14 cellular contexts compared by ENCODE assay signal in the genomic region with DNA sequence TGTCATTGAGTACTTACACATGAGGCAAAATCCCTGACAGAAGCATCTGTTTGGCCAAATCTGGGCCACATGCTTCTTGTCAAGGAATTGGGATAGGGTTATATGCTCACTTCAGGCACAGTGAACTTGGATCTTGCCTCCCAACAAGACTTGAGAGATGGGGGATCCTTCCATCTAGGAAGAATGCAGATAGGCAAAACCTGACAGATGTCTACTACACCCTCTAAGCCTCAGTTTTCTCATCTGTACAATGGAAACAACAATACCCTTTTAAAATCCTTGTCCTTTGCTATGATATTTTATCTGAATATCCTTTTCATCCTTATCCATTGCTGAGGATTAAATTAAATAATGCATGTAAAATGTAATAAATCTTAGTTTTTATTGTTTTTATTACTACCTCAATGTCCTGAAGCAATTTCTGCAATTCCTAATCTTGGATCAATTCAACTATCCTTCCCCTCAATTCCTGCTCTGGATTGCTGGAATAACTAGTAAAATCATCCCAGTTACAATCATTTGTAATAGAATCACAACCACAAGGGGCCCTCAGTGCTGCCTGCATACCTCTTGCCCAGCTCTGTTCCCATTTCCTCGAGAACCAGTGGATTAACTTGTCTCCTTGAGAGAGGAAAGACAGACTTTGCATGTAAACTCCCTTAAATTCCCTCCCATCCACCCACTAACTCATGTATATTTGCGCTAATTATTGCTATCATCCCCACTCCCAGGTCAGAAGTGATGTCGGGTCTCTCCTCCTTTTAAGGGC. TPM values are rescaled to one million over a fixed set of nuclear protein-coding genes. Genes with fewer than 3 reads are reported as not detected.
DNase-seq lines count a peak whose midpoint lies in the region; ATAC-seq and TF ChIP-seq lines count a peak whose summit lies in the region.
"Had no signal": no experiment of that assay in that cellular context is flagged by ENCODE, and none has a peak within 500 bp of the region (broad histone marks: within the 10 kb centered on the region; RNA-seq: fewer than 3 reads in every experiment).

No MANE protein-coding gene starts in this region.

- peak; percentile 44 for DNase-seq in ACHN
- peak; percentile 80 for DNase-seq in GM23338 (ENCODE audit: low spot score)
- DNase-seq in adipocyte (ENCODE audit: low read depth): peak; percentile 70
- DNase-seq in hepatocyte (ENCODE audit: low spot score): peak; percentile 62
- no peak for DNase-seq in ureter (ENCODE audit: low spot score)
- no peak for DNase-seq in OCI-M1 (lab: John Stamatoyannopoulos, UW)
- DNase-seq: activated T-cell treated with anti-CD3 and anti-CD28 coated beads, Interleukin-2, amount 50 U/mL, for 48 hours; islet precursor cell; NCI-H226; retina; T1000 had no signal

- no peaks in the 10 kb centered on the region for H3K36me3 Mint-ChIP-seq in GM23338 (ENCODE audit: low read depth)

- H2AFZ ChIP-seq in GM23338: no peak overlapping the region
- H2AFZ ChIP-seq in hepatocyte: no peak overlapping the region

- peaks cover 3% of the 10 kb centered on the region; the same call in 2 of the 3 replicates for H3K4me1 Mint-ChIP-seq in GM23338

- H3K9me3 ChIP-seq in adipocyte (ENCODE audit: control insufficient read depth, low read length) (no peaks in the 10 kb centered on the region), hepatocyte (ENCODE audit: low read depth) (no peaks in the 10 kb centered on the region)

- H3K9ac ChIP-seq in adipocyte (ENCODE audit: low read length): no peak overlapping the region

- H3K4me1 ChIP-seq in GM23338 (ENCODE audit: insufficient read depth) (no peaks in the 10 kb centered on the region), adipocyte (ENCODE audit: control insufficient read depth, insufficient read depth, low read length) (peaks cover 3% of the 10 kb centered on the region), hepatocyte (ENCODE audit: insufficient read depth) (no peaks in the 10 kb centered on the region)

- TF ChIP-seq CTCF in GM23338 (conservative IDR thresholded peaks at IDR 0.05; ENCODE audit: low read depth in 2 of 2) (peak; percentile 61 to 63), hepatocyte (IDR thresholded peaks at IDR 0.05; ENCODE audit: poor library complexity) (peak; percentile 41)

- H3K27ac Mint-ChIP-seq in GM23338: peak overlapping the region; percentile 63; the same call in 1 of the 2 replicates
- H3K27ac Mint-ChIP-seq: dendritic cell treated with granulocyte-macrophage colony-stimulating factor and Interleukin-4, amounts not matched to agents 40 ng/mL and 50 ng/mL, for 4 days had no signal

- peak; percentile 90 for ATAC-seq in GM23338
- no peak for ATAC-seq in GM21515 (IDR thresholded peaks at IDR 0.05; ENCODE audit: unreplicated experiment)
- ATAC-seq in HG03378 (IDR thresholded peaks at IDR 0.05; ENCODE audit: unreplicated experiment): no peak

- no peaks in the 10 kb centered on the region for H3K9me3 Mint-ChIP-seq in GM23338
- H3K9me3 Mint-ChIP-seq: dendritic cell treated with granulocyte-macrophage colony-stimulating factor and Interleukin-4, amounts not matched to agents 40 ng/mL and 50 ng/mL, for 4 days had no signal

- H3K27me3 ChIP-seq in GM23338 (ENCODE audit: insufficient read depth): no peaks in the 10 kb centered on the region
- no peaks in the 10 kb centered on the region for H3K27me3 ChIP-seq in adipocyte (replicated peaks; ENCODE audit: control insufficient read depth, insufficient read depth, low read length)
- H3K27me3 ChIP-seq in hepatocyte: no peaks in the 10 kb centered on the region

- 46% methylated on average over 3 of the region's 3 CpGs for WGBS in hepatocyte (ENCODE audit: low lambda C conversion rate, missing lambda C conversion rate)

- no peaks in the 10 kb centered on the region for H4K20me1 ChIP-seq in GM23338 (replicated peaks; ENCODE audit: insufficient read depth)
- H4K20me1 ChIP-seq in hepatocyte (ENCODE audit: insufficient read depth, poor library complexity, severe bottlenecking): no peaks in the 10 kb centered on the region

- H3K4me3 Mint-ChIP-seq in GM23338: no peak overlapping the region
- H3K4me3 Mint-ChIP-seq: dendritic cell treated with granulocyte-macrophage colony-stimulating factor and Interleukin-4, amounts not matched to agents 40 ng/mL and 50 ng/mL, for 4 days had no signal

- H3K4me2 ChIP-seq in GM23338 (no peak overlapping the region), hepatocyte (peak overlapping the region; percentile 29)

- H3K36me3 ChIP-seq in GM23338 (ENCODE audit: insufficient read depth) (no peaks in the 10 kb centered on the region), adipocyte (ENCODE audit: control insufficient read depth, insufficient read depth, low read length, severe bottlenecking) (no peaks in the 10 kb centered on the region), hepatocyte (replicated peaks; ENCODE audit: insufficient read depth, low read depth) (no peaks in the 10 kb centered on the region)

- H3K9me2 ChIP-seq in GM23338 (ENCODE audit: insufficient read depth) (no peaks in the 10 kb centered on the region), hepatocyte (replicated peaks; ENCODE audit: insufficient read depth) (no peaks in the 10 kb centered on the region)

- H3K27ac ChIP-seq in GM23338 (ENCODE audit: low read depth) (no peak overlapping the region), hepatocyte (no peak overlapping the region)

- in situ Hi-C loops in ACHN (cut with HindIII; ENCODE audit: low pct_ligation_motif_present, low pct_unique_long_range_greater_than_20kb, low sequenced_read_pairs): no loop called here

- H3K79me2 ChIP-seq in GM23338 (replicated peaks; ENCODE audit: insufficient read depth) (no peaks in the 10 kb centered on the region), hepatocyte (no peaks in the 10 kb centered on the region)

- no peak overlapping the region for H3K4me3 ChIP-seq in GM23338
- no peak overlapping the region for H3K4me3 ChIP-seq in adipocyte (ENCODE audit: low read length)
- H3K4me3 ChIP-seq in hepatocyte: no peak overlapping the region

- H3K27me3 Mint-ChIP-seq in GM23338 (ENCODE audit: insufficient read depth, low read depth, poor library complexity): peaks cover 3% of the 10 kb centered on the region

- H3F3A ChIP-seq in GM23338 (replicated peaks; ENCODE audit: low read depth): no peaks in the 10 kb centered on the region

TF ChIP-seq in GM23338, 12 proteins besides CTCF, POLR2A, EP300 and RAD21 (continues in another document):
- TF ChIP-seq, protein P1, sequence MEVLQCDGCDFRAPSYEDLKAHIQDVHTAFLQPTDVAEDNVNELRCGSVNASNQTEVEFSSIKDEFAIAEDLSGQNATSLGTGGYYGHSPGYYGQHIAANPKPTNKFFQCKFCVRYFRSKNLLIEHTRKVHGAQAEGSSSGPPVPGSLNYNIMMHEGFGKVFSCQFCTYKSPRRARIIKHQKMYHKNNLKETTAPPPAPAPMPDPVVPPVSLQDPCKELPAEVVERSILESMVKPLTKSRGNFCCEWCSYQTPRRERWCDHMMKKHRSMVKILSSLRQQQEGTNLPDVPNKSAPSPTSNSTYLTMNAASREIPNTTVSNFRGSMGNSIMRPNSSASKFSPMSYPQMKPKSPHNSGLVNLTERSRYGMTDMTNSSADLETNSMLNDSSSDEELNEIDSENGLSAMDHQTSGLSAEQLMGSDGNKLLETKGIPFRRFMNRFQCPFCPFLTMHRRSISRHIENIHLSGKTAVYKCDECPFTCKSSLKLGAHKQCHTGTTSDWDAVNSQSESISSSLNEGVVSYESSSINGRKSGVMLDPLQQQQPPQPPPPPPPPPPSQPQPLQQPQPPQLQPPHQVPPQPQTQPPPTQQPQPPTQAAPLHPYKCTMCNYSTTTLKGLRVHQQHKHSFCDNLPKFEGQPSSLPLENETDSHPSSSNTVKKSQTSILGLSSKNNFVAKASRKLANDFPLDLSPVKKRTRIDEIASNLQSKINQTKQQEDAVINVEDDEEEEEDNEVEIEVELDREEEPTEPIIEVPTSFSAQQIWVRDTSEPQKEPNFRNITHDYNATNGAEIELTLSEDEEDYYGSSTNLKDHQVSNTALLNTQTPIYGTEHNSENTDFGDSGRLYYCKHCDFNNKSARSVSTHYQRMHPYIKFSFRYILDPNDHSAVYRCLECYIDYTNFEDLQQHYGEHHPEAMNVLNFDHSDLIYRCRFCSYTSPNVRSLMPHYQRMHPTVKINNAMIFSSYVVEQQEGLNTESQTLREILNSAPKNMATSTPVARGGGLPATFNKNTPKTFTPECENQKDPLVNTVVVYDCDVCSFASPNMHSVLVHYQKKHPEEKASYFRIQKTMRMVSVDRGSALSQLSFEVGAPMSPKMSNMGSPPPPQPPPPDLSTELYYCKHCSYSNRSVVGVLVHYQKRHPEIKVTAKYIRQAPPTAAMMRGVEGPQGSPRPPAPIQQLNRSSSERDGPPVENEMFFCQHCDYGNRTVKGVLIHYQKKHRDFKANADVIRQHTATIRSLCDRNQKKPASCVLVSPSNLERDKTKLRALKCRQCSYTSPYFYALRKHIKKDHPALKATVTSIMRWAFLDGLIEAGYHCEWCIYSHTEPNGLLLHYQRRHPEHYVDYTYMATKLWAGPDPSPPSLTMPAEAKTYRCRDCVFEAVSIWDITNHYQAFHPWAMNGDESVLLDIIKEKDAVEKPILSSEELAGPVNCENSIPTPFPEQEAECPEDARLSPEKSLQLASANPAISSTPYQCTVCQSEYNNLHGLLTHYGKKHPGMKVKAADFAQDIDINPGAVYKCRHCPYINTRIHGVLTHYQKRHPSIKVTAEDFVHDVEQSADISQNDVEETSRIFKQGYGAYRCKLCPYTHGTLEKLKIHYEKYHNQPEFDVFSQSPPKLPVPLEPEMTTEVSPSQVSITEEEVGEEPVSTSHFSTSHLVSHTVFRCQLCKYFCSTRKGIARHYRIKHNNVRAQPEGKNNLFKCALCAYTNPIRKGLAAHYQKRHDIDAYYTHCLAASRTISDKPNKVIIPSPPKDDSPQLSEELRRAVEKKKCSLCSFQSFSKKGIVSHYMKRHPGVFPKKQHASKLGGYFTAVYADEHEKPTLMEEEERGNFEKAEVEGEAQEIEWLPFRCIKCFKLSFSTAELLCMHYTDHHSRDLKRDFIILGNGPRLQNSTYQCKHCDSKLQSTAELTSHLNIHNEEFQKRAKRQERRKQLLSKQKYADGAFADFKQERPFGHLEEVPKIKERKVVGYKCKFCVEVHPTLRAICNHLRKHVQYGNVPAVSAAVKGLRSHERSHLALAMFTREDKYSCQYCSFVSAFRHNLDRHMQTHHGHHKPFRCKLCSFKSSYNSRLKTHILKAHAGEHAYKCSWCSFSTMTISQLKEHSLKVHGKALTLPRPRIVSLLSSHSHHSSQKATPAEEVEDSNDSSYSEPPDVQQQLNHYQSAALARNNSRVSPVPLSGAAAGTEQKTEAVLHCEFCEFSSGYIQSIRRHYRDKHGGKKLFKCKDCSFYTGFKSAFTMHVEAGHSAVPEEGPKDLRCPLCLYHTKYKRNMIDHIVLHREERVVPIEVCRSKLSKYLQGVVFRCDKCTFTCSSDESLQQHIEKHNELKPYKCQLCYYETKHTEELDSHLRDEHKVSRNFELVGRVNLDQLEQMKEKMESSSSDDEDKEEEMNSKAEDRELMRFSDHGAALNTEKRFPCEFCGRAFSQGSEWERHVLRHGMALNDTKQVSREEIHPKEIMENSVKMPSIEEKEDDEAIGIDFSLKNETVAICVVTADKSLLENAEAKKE (CRISPR knock-in tag; IDR thresholded peaks at IDR 0.05): no peak
- TF ChIP-seq STAT1 (IDR thresholded peaks at IDR 0.05; ENCODE audit: unreplicated experiment): no peak

RNA-seq across cellular contexts. Expression of a gene that starts 8.1 kb away (rescaled TPM):
- 34.0 and 38.1 TPM in 2 replicates for total RNA-seq in GM23338 (2014; rRNA removed; shearing (Covaris generic))
- 7.3 and 9.3 TPM in 2 replicates for polyA plus RNA-seq in GM23338 (2016; fragmentation: Nextera tagmentation; extraction: Ambion mirVana)
- 41.5 and 45.7 TPM in 2 replicates for total RNA-seq in hepatocyte
- 14.6 and 18.2 TPM in 2 replicates for polyA plus RNA-seq in hepatocyte
- 66.2 TPM for total RNA-seq in ureter

Comparison
In these comparisons a context has a peak if more than half of its experiments do, and no peak if none do; other contexts are left out.
1. DNase-seq: peak in ACHN (single experiment), GM23338 (single experiment), adipocyte (single experiment) and hepatocyte (single experiment); none in ureter (single experiment) and OCI-M1 (single experiment).